18 cellular contexts compared by ENCODE assay signal in genomic region chr20:20495719-20496474, GRCh38.
"Had no signal": no experiment of that assay in that cellular context is flagged by ENCODE, and none has a peak within 500 bp of the region (broad histone marks: within the 10 kb centered on the region; RNA-seq: fewer than 3 reads in every experiment).

No MANE protein-coding gene starts in this region.

- H3K9me3 ChIP-seq: adrenal gland, gastrocnemius medialis, left ventricle myocardium inferior, SK-N-SH, spleen, upper lobe of right lung had no signal

- H3K36me3 ChIP-seq: adrenal gland had no signal

- H3K9me3 Mint-ChIP-seq: nephron progenitor cell, WTC11 had no signal

- DNase-seq: activated CD8-positive, alpha-beta memory T cell treated with anti-CD3 and anti-CD28 coated beads, Interleukin-2, amount 10 ng/mL, durations not matched to agents 7 days and 5 days; activated naive CD4-positive, alpha-beta T cell; adrenal gland; cerebellar nuclear complex; cortex of kidney; effector CD4-positive, alpha-beta T cell; gastrocnemius medialis; head of caudate nucleus; kidney glomerular epithelial cell; left ventricle myocardium inferior; mammary epithelial cell; midbrain; nephron progenitor cell; nucleus accumbens; SK-N-SH; spleen; upper lobe of right lung had no signal

- H3K27me3 ChIP-seq: adrenal gland, gastrocnemius medialis, upper lobe of right lung had no signal

- H3K4me1 ChIP-seq: left ventricle myocardium inferior, spleen had no signal

- ATAC-seq: activated CD8-positive, alpha-beta memory T cell treated with anti-CD3 and anti-CD28 coated beads, Interleukin-2, amount 10 ng/mL, durations not matched to agents 7 days and 5 days; gastrocnemius medialis; upper lobe of right lung; WTC11 had no signal

- H3K4me3 ChIP-seq: adrenal gland, gastrocnemius medialis, left ventricle myocardium inferior, spleen, upper lobe of right lung had no signal

- H3K4me3 Mint-ChIP-seq: activated CD8-positive, alpha-beta memory T cell treated with anti-CD3 and anti-CD28 coated beads, Interleukin-2, amount 10 ng/mL, durations not matched to agents 7 days and 5 days; nephron progenitor cell; WTC11 had no signal

- H3K27ac ChIP-seq: adrenal gland, gastrocnemius medialis, left ventricle myocardium inferior, spleen, upper lobe of right lung had no signal

- H3K27me3 Mint-ChIP-seq: activated CD8-positive, alpha-beta memory T cell treated with anti-CD3 and anti-CD28 coated beads, Interleukin-2, amount 10 ng/mL, durations not matched to agents 7 days and 5 days had no signal

- H3K27ac Mint-ChIP-seq: activated CD8-positive, alpha-beta memory T cell treated with anti-CD3 and anti-CD28 coated beads, Interleukin-2, amount 10 ng/mL, durations not matched to agents 7 days and 5 days; nephron progenitor cell; WTC11 had no signal
